8 cellular contexts compared by ENCODE assay signal in the genomic region with DNA sequence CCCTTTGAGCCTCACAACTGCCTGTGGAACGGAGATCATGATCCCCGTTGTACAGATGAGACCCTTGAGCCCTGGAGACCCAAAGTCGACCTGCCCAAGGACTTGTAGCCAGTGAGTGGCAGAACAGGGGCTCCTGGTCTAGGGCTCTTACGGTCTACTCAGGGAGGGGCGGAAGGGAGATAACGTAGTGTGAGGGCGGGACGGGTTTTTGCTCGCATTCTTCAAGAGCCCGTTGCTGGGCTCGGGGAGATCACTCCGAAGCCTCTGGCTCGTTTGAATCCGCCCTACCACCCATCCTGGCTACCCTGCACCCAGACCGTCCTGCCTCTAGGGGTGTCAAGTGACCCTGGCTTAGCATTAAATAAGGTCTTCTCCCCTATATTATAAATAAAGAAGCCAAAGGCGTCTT. TPM values are rescaled to one million over a fixed set of nuclear protein-coding genes. Genes with fewer than 3 reads are reported as not detected.
DNase-seq lines count a peak whose midpoint lies in the region; ATAC-seq and TF ChIP-seq lines count a peak whose summit lies in the region.

No MANE protein-coding gene starts in this region.

- H3K4me1 ChIP-seq in BE2C = peaks cover 4% of the 10 kb centered on the region; the same call in 1 of the 2 replicates

- H3K9me3 Mint-ChIP-seq in MCF 10A (ENCODE audit: unreplicated experiment) (no peaks in the 10 kb centered on the region), immature natural killer cell (no peaks in the 10 kb centered on the region)

- 0 out of 2 replicates have a peak overlapping the region, but pooled peaks have one; percentile 5 for H3K27ac ChIP-seq in SU-DHL-6 (ENCODE audit: low read depth, low read length)

- H3K36me3 ChIP-seq in BE2C (no peaks in the 10 kb centered on the region), SU-DHL-6 (ENCODE audit: low read length) (no peaks in the 10 kb centered on the region)

- H3K4me2 ChIP-seq in SU-DHL-6 (ENCODE audit: low read depth, low read length, poor library complexity, severe bottlenecking) = peak overlapping the region; percentile 65

- H4K20me1 ChIP-seq in SU-DHL-6 (ENCODE audit: low read depth, low read length) = no peaks in the 10 kb centered on the region

- H3F3A ChIP-seq in SU-DHL-6 (ENCODE audit: insufficient read depth) = no peaks in the 10 kb centered on the region

- TSS peak; percentile 37 for BruUV-seq in MCF 10A (replicated peaks; lab: Mats Ljungman, UMichigan)

- H3K36me3 Mint-ChIP-seq in MCF 10A (ENCODE audit: insufficient read depth, unreplicated experiment) = peaks cover 6% of the 10 kb centered on the region
- H3K36me3 Mint-ChIP-seq in immature natural killer cell = no peaks in the 10 kb centered on the region

- TF ChIP-seq CTCF in BE2C (IDR thresholded peaks at IDR 0.05; ENCODE audit: low read depth, low read length) (peak; percentile 8; the same call in 1 of the 2 replicates), SU-DHL-6 (IDR thresholded peaks at IDR 0.05; ENCODE audit: insufficient read depth, low read length, poor library complexity, severe bottlenecking) (peak; percentile 12), MCF 10A (IDR thresholded peaks at IDR 0.05; ENCODE audit: unreplicated experiment) (no peak)

- H3K27ac Mint-ChIP-seq in MCF 10A (ENCODE audit: low read depth, unreplicated experiment) = peak overlapping the region; percentile 66
- peak overlapping the region; percentile 76 to 99 (median 98) for H3K27ac Mint-ChIP-seq in immature natural killer cell

- peaks cover 8% of the 10 kb centered on the region for H3K79me2 ChIP-seq in SU-DHL-6 (ENCODE audit: insufficient read depth, low read length)

- H3K4me1 Mint-ChIP-seq in MCF 10A (ENCODE audit: insufficient read depth, unreplicated experiment) (peaks cover 18% of the 10 kb centered on the region), immature natural killer cell (peaks cover 39 to 64% of the 10 kb centered on the region in 2 donors)

- peak overlapping the region; percentile 87 for H3K9ac ChIP-seq in SU-DHL-6 (ENCODE audit: low read length)

- H3K4me3 Mint-ChIP-seq in MCF 10A (ENCODE audit: unreplicated experiment) = peak overlapping the region; percentile 75
- H3K4me3 Mint-ChIP-seq in immature natural killer cell = peak overlapping the region; percentile 73 to 90 (median 88)

- DNase-seq in BE2C = peak; percentile 17
- peak; percentile 25 for DNase-seq in MCF 10A (ENCODE audit: unreplicated experiment)
- DNase-seq in immature natural killer cell = peak in 2 of 3 donors; percentile 49 to 53
- peak; percentile 15 for DNase-seq in stimulated activated CD4-positive, alpha-beta T cell treated with anti-CD3 and anti-CD28 coated beads, Interleukin-12 subunit alpha, Interleukin-12 subunit beta, amount 100 ng/mL, for 4 hours

- POLR2A ChIA-PET in MCF 10A (lab: Yijun Ruan, JAX) = interaction anchor here (0.6 to 3.5 kb wide), 7 partner anchors 9 to 228 kb away, joined by 3 to 24 read pairs (median 6); no protein-coding TSS in a partner anchor

- peaks cover 4% of the 10 kb centered on the region for H3K27me3 Mint-ChIP-seq in MCF 10A (ENCODE audit: insufficient read depth, unreplicated experiment)
- H3K27me3 Mint-ChIP-seq in immature natural killer cell (ENCODE audit: low read depth in 3 of 3) = peaks cover 11 to 19% (median 13%) of the 10 kb centered on the region in 3 donors

- intact Hi-C loops in MCF 10A (cut with micrococcal nuclease) = loop anchor here (1.0 to 10.0 kb wide), 4 partner anchors 11 to 70 kb away; a partner anchor contains a TSS

- H3K4me3 ChIP-seq in BE2C (ENCODE audit: low read depth, low read length) (peak overlapping the region; percentile 83), SU-DHL-6 (ENCODE audit: insufficient read depth, low read length, poor library complexity, severe bottlenecking) (peak overlapping the region; percentile 83)

- peak overlapping the region; percentile 90 for H2AFZ ChIP-seq in SU-DHL-6 (ENCODE audit: low read depth, low read length, severe bottlenecking)

- H3K9me3 ChIP-seq in BE2C = no peaks in the 10 kb centered on the region
- no peaks in the 10 kb centered on the region for H3K9me3 ChIP-seq in SU-DHL-6 (ENCODE audit: insufficient read depth, low read length)

- H3K27me3 ChIP-seq in BE2C = no peaks in the 10 kb centered on the region
- no peaks in the 10 kb centered on the region for H3K27me3 ChIP-seq in SU-DHL-6 (ENCODE audit: low read length)

- CTCF ChIA-PET in MCF 10A (lab: Yijun Ruan, JAX) = no interaction called here

- H3K9me2 ChIP-seq in SU-DHL-6 (replicated peaks; ENCODE audit: insufficient read depth, low read length) = no peaks in the 10 kb centered on the region

- ATAC-seq in GM18909 (IDR thresholded peaks at IDR 0.05; ENCODE audit: poor library complexity, unreplicated experiment) (peak; percentile 2), HG03571 (IDR thresholded peaks at IDR 0.05; ENCODE audit: unreplicated experiment) (peak; percentile 8), HG02588 (IDR thresholded peaks at IDR 0.05; ENCODE audit: unreplicated experiment) (no peak)

RNA-seq across cellular contexts. Expression of a gene that starts 0.6 kb away (rescaled TPM):
- 12.8 TPM for polyA plus RNA-seq in BE2C (2012; ENCODE audit: insufficient read depth, insufficient read length, low read depth)
- 8.1 and 8.6 TPM in 2 replicates for total RNA-seq in MCF 10A (2022)
- 10 to 100 TPM; 16.5 to 32.7 (median 20.8) TPM for polyA plus RNA-seq in immature natural killer cell

RNA-seq across cellular contexts. Expression of a gene that starts 37.5 kb away (rescaled TPM):
- 165 TPM for polyA plus RNA-seq in BE2C (2012; ENCODE audit: insufficient read depth, insufficient read length, low read depth)
- total RNA-seq in MCF 10A (2022) = 1.8 and 2.2 TPM in 2 replicates
- under 1 TPM in 2 of 3 donors, not detected in 1; 0.08 to 0.09 TPM for polyA plus RNA-seq in immature natural killer cell

RNA-seq across cellular contexts. Expression of a gene that starts 43.0 kb away (rescaled TPM):
- 12.7 TPM for polyA plus RNA-seq in BE2C (2012; ENCODE audit: insufficient read depth, insufficient read length, low read depth)
- total RNA-seq in MCF 10A (2022) = 11.9 and 14.4 TPM in 2 replicates
- polyA plus RNA-seq in immature natural killer cell = 10 to 100 TPM in 1 of 3 donors, 1 to 10 TPM in 2; 6.4 to 11.9 (median 7.6) TPM

RNA-seq across cellular contexts. Expression of a gene that starts 59.2 kb away (rescaled TPM):
- polyA plus RNA-seq in BE2C (2012; ENCODE audit: insufficient read depth, insufficient read length, low read depth) = not detected
- total RNA-seq in MCF 10A (2022) = 1.0 and 1.3 TPM in 2 replicates
- not detected for polyA plus RNA-seq in immature natural killer cell
